ENCODE assay signal across 8 cellular contexts in genomic region chr2:46984642-46985476, GRCh38. TPM values are rescaled to one million over a fixed set of nuclear protein-coding genes. Genes with fewer than 3 reads are reported as not detected.
A peak's percentile ranks its signal among the peaks of the same experiment; 100 is the strongest.
DNase-seq lines count a peak whose midpoint lies in the region; ATAC-seq and TF ChIP-seq lines count a peak whose summit lies in the region.

No MANE protein-coding gene starts in this region.

- H3K27ac Mint-ChIP-seq in stimulated activated naive CD8-positive, alpha-beta T cell treated with anti-CD3 and anti-CD28 coated beads, Interleukin-15, amount 100 ng/mL, for 72 hours, result peak overlapping the region; percentile 92 to 95

- H3K4me1 Mint-ChIP-seq in stimulated activated naive CD8-positive, alpha-beta T cell treated with anti-CD3 and anti-CD28 coated beads, Interleukin-15, amount 100 ng/mL, for 72 hours, result peaks cover 76% of the 10 kb centered on the region

- H3K4me3 ChIP-seq in AG04449 (ENCODE audit: low read depth, low read length), result no peak overlapping the region
- H3K4me3 ChIP-seq in cardiac fibroblast (replicated peaks in 1 of 2; ENCODE audit: low read depth in 2 of 2, low read length in 2 of 2), result no peak overlapping the region
- no peak overlapping the region for H3K4me3 ChIP-seq in mesodermal cell (ENCODE audit: extremely low read depth, insufficient read depth, low read length, poor library complexity, severe bottlenecking)

- no peaks in the 10 kb centered on the region for H3K27me3 Mint-ChIP-seq in stimulated activated naive CD8-positive, alpha-beta T cell treated with anti-CD3 and anti-CD28 coated beads, Interleukin-15, amount 100 ng/mL, for 72 hours

- CTCF ChIA-PET in AG04449 (lab: Yijun Ruan, JAX), result interaction anchor here (0.9 kb wide), 1 partner anchor 55 kb away, joined by 3 read pairs; no protein-coding TSS in a partner anchor

- no peaks in the 10 kb centered on the region for H3K9me3 ChIP-seq in mesodermal cell (ENCODE audit: control insufficient read depth, low read length)

- 87 to 98% methylated on average over 6 to 8 of the region's 12 CpGs for WGBS in mesodermal cell (ENCODE audit: insufficient coverage in 2 of 2), 2 experiments

- POLR2A ChIA-PET in AG04449 (lab: Yijun Ruan, JAX), result interaction anchor here (0.7 to 1.4 kb wide), 4 partner anchors 20 to 180 kb away, joined by 3 to 4 read pairs (median 3); partner anchors contain the start of gene MCFD2

- peaks cover 35% of the 10 kb centered on the region for H3K36me3 ChIP-seq in mesodermal cell (ENCODE audit: control insufficient read depth, insufficient read depth, low read length)

- ATAC-seq in GM18909 (IDR thresholded peaks at IDR 0.05; ENCODE audit: poor library complexity, unreplicated experiment), result peak; percentile 39
- ATAC-seq in HG03175 (IDR thresholded peaks at IDR 0.05; ENCODE audit: unreplicated experiment), result peak; percentile 40
- peak; percentile 86 for ATAC-seq in stimulated activated naive CD8-positive, alpha-beta T cell treated with anti-CD3 and anti-CD28 coated beads, Interleukin-15, amount 100 ng/mL, for 72 hours

- H3K9me3 Mint-ChIP-seq in stimulated activated naive CD8-positive, alpha-beta T cell treated with anti-CD3 and anti-CD28 coated beads, Interleukin-15, amount 100 ng/mL, for 72 hours, result no peaks in the 10 kb centered on the region

- peak overlapping the region; percentile 47 for H3K27ac ChIP-seq in mesodermal cell (ENCODE audit: low read depth, low read length, severe bottlenecking)

- H3K4me3 Mint-ChIP-seq in stimulated activated naive CD8-positive, alpha-beta T cell treated with anti-CD3 and anti-CD28 coated beads, Interleukin-15, amount 100 ng/mL, for 72 hours, result peak overlapping the region; percentile 70 to 76

- TF ChIP-seq CTCF in AG04449 (IDR thresholded peaks at IDR 0.05; ENCODE audit: insufficient read depth, low read length, missing control alignments) (no peak), cardiac fibroblast (IDR thresholded peaks at IDR 0.05; ENCODE audit: low read depth, low read length) (no peak)

- peak; percentile 86 for DNase-seq in AG04449 (ENCODE audit: low read depth, low spot score)
- peak; percentile 59 to 63 for DNase-seq in SW 1271 (lab: John Stamatoyannopoulos, UW)
- peak; percentile 95 to 98 for DNase-seq in cardiac fibroblast (ENCODE audit: low read depth in 2 of 2)
- DNase-seq in stimulated activated naive CD8-positive, alpha-beta T cell treated with anti-CD3 and anti-CD28 coated beads, Interleukin-15, amount 100 ng/mL, for 72 hours, result peak; percentile 45 to 74
- DNase-seq in cerebellar cortex (ENCODE audit: low spot score), result no peak

- H3K4me1 ChIP-seq in mesodermal cell (ENCODE audit: control insufficient read depth, insufficient read depth, low read length, poor library complexity, severe bottlenecking), result peaks cover 44% of the 10 kb centered on the region

RNA-seq across cellular contexts. Expression of gene TTC7A, which starts 43.8 kb away (rescaled TPM):
- 12.3 TPM for polyA plus RNA-seq in mesodermal cell (2013, experiment 1 of 2)
- 11.5 TPM for polyA plus RNA-seq in mesodermal cell (2013, experiment 2 of 2)
